Comparison of ENCODE assay signal across 28 cellular contexts in the genomic region with DNA sequence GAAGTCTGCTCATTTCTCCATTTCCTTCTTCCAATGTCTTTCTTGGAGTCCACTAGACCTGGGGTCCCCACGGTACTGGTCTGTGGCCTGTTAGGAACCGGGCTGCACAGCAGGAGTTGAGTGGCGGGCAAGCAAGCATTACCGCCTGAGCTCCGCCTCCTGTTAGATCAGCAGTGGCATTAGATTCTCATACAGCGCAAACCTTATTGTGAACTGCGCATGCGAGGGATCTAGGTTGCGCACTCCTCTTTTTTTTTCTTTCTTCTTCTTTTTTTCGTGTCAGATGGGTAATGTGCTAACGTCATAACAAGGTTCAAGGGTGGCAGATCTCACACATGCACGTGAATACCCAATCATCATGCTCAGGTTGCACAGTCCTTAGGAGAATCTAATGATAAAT. TPM values are rescaled to one million over a fixed set of nuclear protein-coding genes. Genes with fewer than 3 reads are reported as not detected.
"Had no signal": no experiment of that assay in that cellular context is flagged by ENCODE, and none has a peak within 500 bp of the region (broad histone marks: within the 10 kb centered on the region; RNA-seq: fewer than 3 reads in every experiment).

No MANE protein-coding gene starts in this region.

- H3K27ac ChIP-seq: neural progenitor cell, ovary, parathyroid adenoma, psoas muscle, right lobe of liver, sigmoid colon, stomach, thoracic aorta, thyroid gland, tibial nerve, upper lobe of left lung, uterus had no signal

- ATAC-seq: natural killer cell; psoas muscle; right cardiac atrium; right lobe of liver; stimulated activated effector memory CD8-positive, alpha-beta T cell treated with anti-CD3 and anti-CD28 coated beads, Interleukin-12 subunit alpha, Interleukin-12 subunit beta, amount 100 ng/mL, for 72 hours; stimulated activated naive B cell treated with anti-CD40 and anti-IgM and Interleukin-4, amounts not matched to agents 10 μg/mL and 1 μg/mL and 100 μg/mL, for 72 hours had no signal

- H3K36me3 ChIP-seq: neural progenitor cell, ovary, right lobe of liver, sigmoid colon, stomach, thoracic aorta, thyroid gland, tibial nerve, upper lobe of left lung, uterus had no signal

- H3K27me3 ChIP-seq: neural progenitor cell, ovary, right lobe of liver, thyroid gland, upper lobe of left lung, uterus had no signal

- H3K9ac ChIP-seq: neural progenitor cell, parathyroid adenoma had no signal

- H3K4me3 ChIP-seq: neural progenitor cell, ovary, psoas muscle, right lobe of liver, sigmoid colon, stomach, thoracic aorta, thyroid gland, tibial nerve, upper lobe of left lung, uterus had no signal

- H3K4me1 ChIP-seq: parathyroid adenoma, psoas muscle, right lobe of liver, sigmoid colon, stomach, thyroid gland, tibial nerve, upper lobe of left lung, uterus had no signal

- H3K4me2 ChIP-seq: neural progenitor cell had no signal

- H3K79me2 ChIP-seq: parathyroid adenoma had no signal

- DNase-seq: natural killer cell; occipital lobe; ovary; posterior cingulate gyrus; psoas muscle; right cardiac atrium; right lobe of liver; sigmoid colon; small intestine; stimulated activated CD4-positive, alpha-beta T cell treated with anti-CD3 and anti-CD28 coated beads, Interleukin-15, amount 100 ng/mL, for 24 hours; stimulated activated CD4-positive, alpha-beta T cell treated with anti-CD3 and anti-CD28 coated beads, Interleukin-2, amount 100 ng/mL, for 24 hours; stimulated activated CD4-positive, alpha-beta T cell treated with anti-CD3 and anti-CD28 coated beads, Interleukin-2, amount 100 ng/mL, for 48 hours; stimulated activated CD4-positive, alpha-beta T cell treated with anti-CD3 and anti-CD28 coated beads, Interleukin-4, amount 100 ng/mL, for 24 hours; stimulated activated naive B cell treated with anti-CD40 and anti-IgM and Interleukin-4, amounts not matched to agents 10 μg/mL and 1 μg/mL and 100 μg/mL, for 72 hours; stimulated activated naive CD4-positive, alpha-beta T cell treated with Interleukin-2 at 50 U/mL for 16 hours; stomach; thyroid gland; upper lobe of left lung; uterus had no signal

- H3K9me3 ChIP-seq: ovary, psoas muscle, sigmoid colon, thoracic aorta, thyroid gland, uterus had no signal

- H2AFZ ChIP-seq: neural progenitor cell, parathyroid adenoma had no signal

RNA-seq across cellular contexts. Expression of a gene that starts 53.1 kb away (rescaled TPM):
- total RNA-seq: psoas muscle, renal cortical epithelial cell, right cardiac atrium, right lobe of liver, skeletal muscle tissue, stomach, subcutaneous adipose tissue, tibial nerve, upper lobe of left lung, urinary bladder, uterus had no signal
- polyA plus RNA-seq: ovary, psoas muscle, right cardiac atrium had no signal
